In genomic region chr11:86166287-86166686, GRCh38 we compare ENCODE assay signal across 5 cellular contexts.
DNase-seq lines count a peak whose midpoint lies in the region; ATAC-seq, FAIRE-seq and TF ChIP-seq lines count a peak whose summit lies in the region.
"Not testable (repeated sequence)": the region's sequence is repeated elsewhere in the genome, so short reads cannot be mapped to it uniquely, and the experiment has no call there.

No MANE protein-coding gene starts in this region.

- not testable (repeated sequence) for H2AK5ac ChIP-seq in H1 (ENCODE audit: low read depth, low read length)

- WGBS in K562 (ENCODE audit: insufficient coverage, low coverage, missing lambda C conversion rate) = 73% methylated on average over 1 of the region's 1 CpG
- WGBS in H1 (ENCODE audit: extremely low coverage in 1 of 2, insufficient coverage in 1 of 2, insufficient read length in 1 of 2, insufficient replicate concordance in 2 of 2, low coverage in 1 of 2, low lambda C conversion rate in 2 of 2, missing lambda C conversion rate in 1 of 2), 2 experiments = 82% methylated on average over 1 of the region's 1 CpG; no CpG with 5 or more reads in 1 of the 2 experiments

- not testable (repeated sequence) for H3K79me2 ChIP-seq in K562 (ENCODE audit: control insufficient read depth, insufficient read depth, low read length); H1 (ENCODE audit: control insufficient read depth in 1 of 2, insufficient read depth in 2 of 2, low read length in 2 of 2)

- CTCF ChIA-PET in HEK293 (lab: Yijun Ruan, JAX) = interaction anchor here (0.6 kb wide), 1 partner anchor 31 kb away, joined by 3 read pairs; no protein-coding TSS in a partner anchor
- CTCF ChIA-PET in WTC11 (lab: Charles Lee); K562 (lab: Yijun Ruan, JAX; ENCODE audit: low intra/inter-chr PET ratio): not testable (repeated sequence)
- CTCF ChIA-PET in H1 (lab: Charles Lee; ENCODE audit: partially characterized antibody) = interaction anchor here (2.1 kb wide), 1 partner anchor 9 kb away, joined by 4 read pairs; no protein-coding TSS in a partner anchor

- not testable (repeated sequence) for FAIRE-seq in K562 (lab: Jason Lieb, UNC); H1 (lab: Jason Lieb, UNC)

- not testable (repeated sequence) for H4K20me1 ChIP-seq in K562 (replicated peaks; ENCODE audit: control insufficient read depth, insufficient read depth, low read length); H1 (replicated peaks in 1 of 2; ENCODE audit: control insufficient read depth in 1 of 2, insufficient read depth in 2 of 2, low read length in 2 of 2)

- H3K27me3 Mint-ChIP-seq in WTC11 (ENCODE audit: low read depth) = not testable (repeated sequence)

- POLR2A ChIA-PET in HEK293 (lab: Yijun Ruan, JAX); WTC11 (lab: Charles Lee); H1 (lab: Charles Lee; ENCODE audit: partially characterized antibody): not testable (repeated sequence)
- POLR2A ChIA-PET in K562 (lab: Yijun Ruan, JAX) = interaction anchor here (0.6 to 0.7 kb wide), 2 partner anchors 12 to 27 kb away, joined by 3 read pairs; no protein-coding TSS in a partner anchor

- not testable (repeated sequence) for H3K36me3 Mint-ChIP-seq in WTC11

- ATAC-seq in SK-N-SH treated with all-trans-retinoic acid at 6 μM for 48 hours, WTC11, K562: not testable (repeated sequence)

- not testable (repeated sequence) for H3K4ac ChIP-seq in H1 (replicated peaks; ENCODE audit: insufficient read length, low read depth, low read length)

- H2BK120ac ChIP-seq in H1 (replicated peaks; ENCODE audit: low read depth, low read length) = not testable (repeated sequence)

- H2BK20ac ChIP-seq in H1 (ENCODE audit: low read length) = not testable (repeated sequence)

- not testable (repeated sequence) for H3K4me3 ChIP-seq in HEK293 (ENCODE audit: low read depth, low read length); K562; H1 (ENCODE audit: extremely low read depth in 1 of 4, insufficient read depth in 2 of 4, low read depth in 3 of 4, low read length in 4 of 4)

- H2BK5ac ChIP-seq in H1 (ENCODE audit: low read depth, low read length) = not testable (repeated sequence)

- not testable (repeated sequence) for TF ChIP-seq CTCF in HEK293 (tag by site-specific recombination; IDR thresholded peaks at IDR 0.05); WTC11 (IDR thresholded peaks at IDR 0.05); K562 (IDR thresholded peaks at IDR 0.05 in 2 of 3, conservative IDR thresholded peaks at IDR 0.05 in 1 of 3; ENCODE audit: insufficient read depth in 2 of 3, low read depth in 1 of 3, low read length in 3 of 3); H1 (IDR thresholded peaks at IDR 0.05; ENCODE audit: control extremely low read depth in 1 of 3, insufficient read depth in 1 of 3, low read depth in 1 of 3, low read length in 3 of 3)

- H2BK15ac ChIP-seq in H1 (ENCODE audit: low read length) = not testable (repeated sequence)

- not testable (repeated sequence) for H3K4me3 Mint-ChIP-seq in WTC11

- in situ Hi-C loops in K562 (cut with MboI) = not testable (repeated sequence)

- not testable (repeated sequence) for H3K27ac ChIP-seq in HEK293 (ENCODE audit: extremely low read depth, low read depth, low read length); K562 (ENCODE audit: extremely low read depth, low read depth, low read length); H1 (ENCODE audit: low read depth, low read length)

- not testable (repeated sequence) for H2AFZ ChIP-seq in K562 (ENCODE audit: low read depth, low read length); H1 (ENCODE audit: low read length)

- not testable (repeated sequence) for H3K27me3 ChIP-seq in K562 (ENCODE audit: control insufficient read depth in 2 of 2, insufficient read depth in 2 of 2, low read length in 2 of 2); H1 (replicated peaks in 1 of 4; ENCODE audit: control insufficient read depth in 3 of 4, extremely low read depth in 1 of 4, insufficient read depth in 3 of 4, low read length in 3 of 4)

- H3K4me1 ChIP-seq in HEK293 (ENCODE audit: control insufficient read depth, insufficient read depth, low read length); H1 (replicated peaks in 1 of 4; ENCODE audit: control insufficient read depth in 3 of 4, insufficient read depth in 4 of 4, low read length in 3 of 4): not testable (repeated sequence)
- H3K4me1 ChIP-seq in K562 (replicated peaks in 1 of 2; ENCODE audit: control insufficient read depth in 2 of 2, insufficient read depth in 2 of 2, low read length in 2 of 2) = peaks cover 21 to 46% of the 10 kb centered on the region in 2 experiments

- TF ChIP-seq POLR2A in K562 (conservative IDR thresholded peaks at IDR 0.05); H1 (IDR thresholded peaks at IDR 0.05; ENCODE audit: control extremely low read depth in 1 of 2, low read depth in 2 of 2, low read length in 2 of 2): not testable (repeated sequence)

- not testable (repeated sequence) for H4K5ac ChIP-seq in H1 (ENCODE audit: insufficient read length, low read depth, low read length)

- not testable (repeated sequence) for DNase-seq in WTC11 (ENCODE audit: low spot score); K562 (ENCODE audit: extremely low read depth in 1 of 4, low spot score in 3 of 4); H1 (ENCODE audit: low read depth in 1 of 2, low spot score in 2 of 2)

- not testable (repeated sequence) for H3K9me1 ChIP-seq in K562 (ENCODE audit: control insufficient read depth, insufficient read depth, low read length)

- H3K23me2 ChIP-seq in H1 (ENCODE audit: low read depth, low read length) = not testable (repeated sequence)

- H3K4me2 ChIP-seq in K562 (ENCODE audit: insufficient read depth, low read length); H1 (ENCODE audit: insufficient read depth in 1 of 2, low read depth in 2 of 2, low read length in 2 of 2): not testable (repeated sequence)

- H2BK12ac ChIP-seq in H1 (ENCODE audit: low read depth, low read length) = not testable (repeated sequence)

- not testable (repeated sequence) for H4K8ac ChIP-seq in H1 (ENCODE audit: extremely low read depth, insufficient read depth, low read length)

- TF ChIP-seq RAD21 in K562 (CRISPR knock-in tag; conservative IDR thresholded peaks at IDR 0.05 in 1 of 2, IDR thresholded peaks at IDR 0.05 in 1 of 2); H1 (IDR thresholded peaks at IDR 0.05 in 1 of 2, conservative IDR thresholded peaks at IDR 0.05 in 1 of 2; ENCODE audit: low read depth in 2 of 2, low read length in 2 of 2): not testable (repeated sequence)

- not testable (repeated sequence) for H3K9me3 Mint-ChIP-seq in WTC11

- H3K4me1 Mint-ChIP-seq in WTC11 = not testable (repeated sequence)

- H3K14ac ChIP-seq in H1 (ENCODE audit: insufficient read length) = not testable (repeated sequence)

- TF ChIP-seq EP300 in K562 (IDR thresholded peaks at IDR 0.05; ENCODE audit: low read length); H1 (IDR thresholded peaks at IDR 0.05; ENCODE audit: borderline replicate concordance in 1 of 2, low read depth in 2 of 2, low read length in 2 of 2): not testable (repeated sequence)

- H3K9ac ChIP-seq in K562 (ENCODE audit: insufficient read depth in 1 of 2, low read depth in 2 of 2, low read length in 2 of 2); H1 (replicated peaks in 1 of 4; ENCODE audit: extremely low read depth in 1 of 4, low read depth in 3 of 4, low read length in 3 of 4): not testable (repeated sequence)

- H3K9me3 ChIP-seq in HEK293 (ENCODE audit: control insufficient read depth, insufficient read depth, low read depth, low read length); K562 (replicated peaks; ENCODE audit: control insufficient read depth, insufficient read depth, low read depth, low read length); H1 (ENCODE audit: insufficient read depth in 2 of 2, low read depth in 1 of 2, low read length in 1 of 2): not testable (repeated sequence)

- not testable (repeated sequence) for H3K56ac ChIP-seq in H1 (replicated peaks; ENCODE audit: insufficient read length, low read depth, low read length)

- intact Hi-C loops in K562 (cut with micrococcal nuclease) = not testable (repeated sequence)

- H3K27ac Mint-ChIP-seq in WTC11 = not testable (repeated sequence)

- H4K91ac ChIP-seq in H1 (replicated peaks; ENCODE audit: insufficient read length, low read length) = not testable (repeated sequence)

- H3K23ac ChIP-seq in H1 (ENCODE audit: insufficient read length) = not testable (repeated sequence)

- BruUV-seq in K562 (replicated peaks; lab: Mats Ljungman, UMichigan) = not testable (repeated sequence)

- H3K36me3 ChIP-seq in HEK293 (ENCODE audit: control insufficient read depth in 2 of 2, insufficient read depth in 1 of 2, low read length in 2 of 2); K562 (ENCODE audit: control insufficient read depth, insufficient read depth, low read length); H1 (ENCODE audit: control insufficient read depth in 2 of 4, insufficient read depth in 4 of 4, low read length in 3 of 4): not testable (repeated sequence)

- H3K79me1 ChIP-seq in H1 (ENCODE audit: low read depth, low read length) = not testable (repeated sequence)

- H3K18ac ChIP-seq in H1 (ENCODE audit: extremely low read depth, low read length) = not testable (repeated sequence)

TF ChIP-seq in HEK293, 187 proteins besides CTCF, POLR2A, EP300 and RAD21 (continues in another document):
- peak; percentile 97 for TF ChIP-seq ZNF146 (tag by site-specific recombination; IDR thresholded peaks at IDR 0.05)

TF ChIP-seq in SK-N-SH treated with all-trans-retinoic acid at 6 μM for 48 hours, 23 proteins besides CTCF, POLR2A, EP300 and RAD21:
- TF ChIP-seq ZNF8 (CRISPR knock-in tag; IDR thresholded peaks at IDR 0.05) = peak; percentile 60; the same call in 1 of the 2 replicates

TF ChIP-seq in WTC11, 78 proteins besides CTCF, POLR2A, EP300 and RAD21:
- 0 out of 2 replicates have a peak, but pooled peaks have one; percentile 32 for TF ChIP-seq GTF2I (CRISPR knock-in tag; conservative IDR thresholded peaks at IDR 0.05)

TF ChIP-seq in K562, 482 proteins besides CTCF, POLR2A, EP300 and RAD21 (continues in another document):
- peak; percentile 84 for TF ChIP-seq RBM25 (IDR thresholded peaks at IDR 0.05; ENCODE audit: low read depth, low read length, severe bottlenecking)
- peak; percentile 77 for TF ChIP-seq ADNP (tag; IDR thresholded peaks at IDR 0.05)
- TF ChIP-seq BCOR (IDR thresholded peaks at IDR 0.05) = peak; percentile 98

TF ChIP-seq in H1, 55 proteins besides CTCF, POLR2A, EP300 and RAD21:
- 0 out of 2 replicates have a peak, but pooled peaks have one; percentile 38 for TF ChIP-seq KDM1A (IDR thresholded peaks at IDR 0.05; ENCODE audit: borderline replicate concordance, low read length)
